Comparison of ENCODE assay signal across 15 cellular contexts in the genomic region with DNA sequence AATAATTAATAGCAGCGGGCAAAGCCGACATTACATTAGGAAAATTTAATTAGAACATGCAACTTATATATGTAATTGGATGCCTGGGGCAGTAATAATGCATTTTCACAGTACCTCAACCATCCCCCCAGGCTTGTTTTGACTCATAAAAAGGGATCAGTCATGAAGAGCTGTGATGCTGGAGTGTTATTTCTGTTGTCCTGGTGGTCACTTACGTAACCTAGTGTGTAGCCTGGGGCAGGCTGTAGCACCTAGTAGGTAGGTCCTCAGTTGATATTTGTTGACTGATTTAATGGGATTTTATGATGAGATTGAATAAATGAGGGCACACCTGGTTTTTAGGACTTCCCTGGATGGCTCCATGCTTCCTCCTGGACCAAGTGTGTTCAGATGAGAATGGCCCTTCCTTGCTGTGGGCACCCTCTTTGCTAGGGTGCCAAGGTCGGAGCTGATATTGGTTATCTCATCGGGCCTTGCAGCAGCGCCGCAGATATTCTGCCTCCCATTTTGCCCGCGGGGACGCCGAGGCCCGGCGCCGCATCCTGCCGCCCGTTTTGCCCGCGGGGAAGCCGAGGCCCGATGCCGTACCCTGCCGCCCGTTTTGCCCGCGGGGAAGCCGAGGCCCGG.
DNase-seq lines count a peak whose midpoint lies in the region; TF ChIP-seq lines count a peak whose summit lies in the region.
"Had no signal": no experiment of that assay in that cellular context is flagged by ENCODE, and none has a peak within 500 bp of the region (broad histone marks: within the 10 kb centered on the region; RNA-seq: fewer than 3 reads in every experiment).

No MANE protein-coding gene starts in this region.

- H3K9ac ChIP-seq in mammary epithelial cell (ENCODE audit: insufficient read depth, low read length) = no peak overlapping the region
- H3K9ac ChIP-seq in SK-N-MC (ENCODE audit: insufficient read length) = no peak overlapping the region

- peaks cover 4% of the 10 kb centered on the region for H3K36me3 Mint-ChIP-seq in MCF 10A (ENCODE audit: insufficient read depth, unreplicated experiment)

- TF ChIP-seq CTCF in mammary epithelial cell (conservative IDR thresholded peaks at IDR 0.05 in 1 of 2, IDR thresholded peaks at IDR 0.05 in 1 of 2; ENCODE audit: extremely low read depth in 1 of 2, insufficient read depth in 1 of 2, low read depth in 1 of 2, low read length in 2 of 2) = no peak
- TF ChIP-seq CTCF in MCF 10A (IDR thresholded peaks at IDR 0.05; ENCODE audit: unreplicated experiment) = no peak
- TF ChIP-seq CTCF in testis (IDR thresholded peaks at IDR 0.05) = no peak
- no peak for TF ChIP-seq CTCF in GM13976 (IDR thresholded peaks at IDR 0.05; ENCODE audit: borderline replicate concordance, control extremely low read depth, extremely low read depth, insufficient read depth, missing control alignments)

- WGBS in mammary epithelial cell (ENCODE audit: low coverage, missing lambda C conversion rate) = 73% methylated on average over 7 of the region's 27 CpGs
- WGBS in testis, 2 donors = 49 to 70% methylated on average over 3 to 18 of the region's 27 CpGs

- no peaks in the 10 kb centered on the region for H3K79me2 ChIP-seq in mammary epithelial cell (ENCODE audit: insufficient read depth, low read length)

- H3K4me1 ChIP-seq in mammary epithelial cell (ENCODE audit: insufficient read depth, low read length) (no peaks in the 10 kb centered on the region), testis (no peaks in the 10 kb centered on the region)
- H3K4me1 ChIP-seq: gastroesophageal sphincter, upper lobe of left lung had no signal

- H3K4me3 ChIP-seq in mammary epithelial cell (replicated peaks in 1 of 3; ENCODE audit: insufficient read depth in 1 of 3, low read depth in 2 of 3, low read length in 3 of 3) = no peak overlapping the region
- H3K4me3 ChIP-seq in SK-N-MC = peak overlapping the region; percentile 45; the same call in 1 of the 2 replicates
- peak overlapping the region; percentile 12 to 34 for H3K4me3 ChIP-seq in testis
- H3K4me3 ChIP-seq: GM12878 had no signal

- peak overlapping the region; percentile 44 for H3K4me2 ChIP-seq in mammary epithelial cell (ENCODE audit: insufficient read depth, low read depth, low read length)

- H3K27ac ChIP-seq in mammary epithelial cell (ENCODE audit: insufficient read depth, low read depth, low read length) (no peak overlapping the region), SK-N-MC (no peak overlapping the region), testis (no peak overlapping the region)
- H3K27ac ChIP-seq: gastroesophageal sphincter, upper lobe of left lung had no signal

- in situ Hi-C loops in mammary epithelial cell (cut with MboI; ENCODE audit: low sequenced_read_pairs in 2 of 2) (no loop called here), GM13976 (cut with MboI; ENCODE audit: low sequenced_read_pairs, unreplicated experiment) (no loop called here)

- no peaks in the 10 kb centered on the region for H3K9me3 Mint-ChIP-seq in MCF 10A (ENCODE audit: unreplicated experiment)

- H2AFZ ChIP-seq in mammary epithelial cell (ENCODE audit: low read depth, low read length) = no peak overlapping the region

- TF ChIP-seq POLR2A in testis (IDR thresholded peaks at IDR 0.05) = no peak

- no peak overlapping the region for H3K27ac Mint-ChIP-seq in MCF 10A (ENCODE audit: low read depth, unreplicated experiment)

- no peaks in the 10 kb centered on the region for H4K20me1 ChIP-seq in mammary epithelial cell (ENCODE audit: insufficient read depth, low read length)

- H3K27me3 Mint-ChIP-seq in MCF 10A (ENCODE audit: insufficient read depth, unreplicated experiment) = peaks cover 68% of the 10 kb centered on the region

- POLR2A ChIA-PET in MCF 10A (lab: Yijun Ruan, JAX) = no interaction called here

- DNase-seq in mammary epithelial cell (peak; percentile 35), MCF 10A (ENCODE audit: unreplicated experiment) (no peak), SK-N-MC (ENCODE audit: low read depth, low spot score) (no peak), islet precursor cell (peak; percentile 14), testis (no peak), globus pallidus (ENCODE audit: low spot score) (no peak), NAMALWA (ENCODE audit: low spot score) (no peak), GM13976 (ENCODE audit: low spot score) (no peak)
- DNase-seq: DMS79; effector CD4-positive, alpha-beta T cell; Karpas-422; NCI-H2081 had no signal

- no peaks in the 10 kb centered on the region for H3K27me3 ChIP-seq in mammary epithelial cell (ENCODE audit: insufficient read depth, low read length)
- no peaks in the 10 kb centered on the region for H3K27me3 ChIP-seq in testis
- H3K27me3 ChIP-seq: upper lobe of left lung had no signal

- no peaks in the 10 kb centered on the region for H3K9me3 ChIP-seq in mammary epithelial cell (replicated peaks; ENCODE audit: insufficient read depth, low read length)
- H3K9me3 ChIP-seq in SK-N-MC (ENCODE audit: low read depth, low read length) = no peaks in the 10 kb centered on the region
- no peaks in the 10 kb centered on the region for H3K9me3 ChIP-seq in testis
- H3K9me3 ChIP-seq: upper lobe of left lung had no signal

- no peak overlapping the region for H3K4me3 Mint-ChIP-seq in MCF 10A (ENCODE audit: unreplicated experiment)

- dilution Hi-C loops in mammary epithelial cell (cut with HindIII; ENCODE audit: low sequenced_read_pairs) = no loop called here

- intact Hi-C loops in mammary epithelial cell (cut with micrococcal nuclease) = no loop called here
- intact Hi-C loops in MCF 10A (cut with micrococcal nuclease) = no loop called here
- intact Hi-C loops in testis (cut with DNase I; ENCODE audit: low total_unique reads) = no loop called here

- BruUV-seq in mammary epithelial cell (replicated peaks; lab: Mats Ljungman, UMichigan) (no TSS peak), MCF 10A (replicated peaks; lab: Mats Ljungman, UMichigan) (no TSS peak)

- CTCF ChIA-PET in mammary epithelial cell (lab: Charles Lee; ENCODE audit: low non-redundant PET) (interaction anchor here (0.8 kb wide), 1 partner anchor 50 kb away, joined by 3 read pairs; no protein-coding TSS in a partner anchor), MCF 10A (lab: Yijun Ruan, JAX) (interaction anchor here (0.6 kb wide), 1 partner anchor 417 kb away, joined by 3 read pairs; no protein-coding TSS in a partner anchor)

- no peaks in the 10 kb centered on the region for H3K4me1 Mint-ChIP-seq in MCF 10A (ENCODE audit: insufficient read depth, unreplicated experiment)

- H3K36me3 ChIP-seq in mammary epithelial cell (ENCODE audit: insufficient read depth, low read length) (no peaks in the 10 kb centered on the region), SK-N-MC (ENCODE audit: insufficient read depth, low read length) (no peaks in the 10 kb centered on the region), testis (ENCODE audit: low read depth, missing control alignments) (no peaks in the 10 kb centered on the region)
- H3K36me3 ChIP-seq: gastroesophageal sphincter, upper lobe of left lung had no signal

Comparison
In these comparisons a context has a peak if more than half of its experiments do, and no peak if none do; other contexts are left out.
1. DNase-seq: peak in mammary epithelial cell (single experiment) and islet precursor cell (single experiment); none in MCF 10A (single experiment), SK-N-MC (single experiment), testis (single experiment), globus pallidus (single experiment), NAMALWA (single experiment) and GM13976 (single experiment).
2. H3K4me3 ChIP-seq: peak in SK-N-MC (single experiment) and testis (2 of 2); none in mammary epithelial cell (0 of 3).